ENCODE assay signal across 26 cellular contexts in the genomic region with DNA sequence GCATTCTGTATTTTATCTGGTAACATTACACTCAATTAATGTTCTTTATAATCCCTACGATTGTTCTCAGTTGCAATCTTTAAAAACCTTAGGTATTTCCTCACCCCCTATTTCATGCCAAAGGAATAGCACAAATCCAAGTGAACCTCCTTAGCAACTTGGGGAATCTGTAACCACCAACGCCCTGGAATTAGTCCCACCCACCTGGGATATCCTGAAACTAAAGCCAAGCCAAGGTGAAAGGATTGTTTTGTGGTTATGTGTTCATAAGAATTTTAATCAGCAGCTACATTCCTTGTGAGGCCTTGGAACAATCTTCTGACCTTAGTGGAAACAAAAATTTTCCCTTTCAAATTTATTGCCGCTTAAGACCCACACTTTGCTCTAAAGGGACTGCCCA.
"Had no signal": no experiment of that assay in that cellular context is flagged by ENCODE, and none has a peak within 500 bp of the region (broad histone marks: within the 10 kb centered on the region; RNA-seq: fewer than 3 reads in every experiment).

No MANE protein-coding gene starts in this region.

- DNase-seq: colonic mucosa; effector CD8-positive, alpha-beta T cell; foreskin keratinocyte; heart left ventricle; hippocampal formation; left ventricle myocardium superior; lower lobe of right lung; natural killer cell; pancreas; sigmoid colon; stimulated activated CD4-positive, alpha-beta T cell treated with anti-CD3 and anti-CD28 coated beads, Interleukin-2, amount 100 ng/mL, for 24 hours; stimulated activated CD4-positive, alpha-beta T cell treated with anti-CD3 and anti-CD28 coated beads, Interleukin-4, amount 100 ng/mL, for 24 hours; stimulated activated naive CD4-positive, alpha-beta T cell treated with Interleukin-2 at 50 U/mL for 16 hours; stomach; thyroid gland had no signal

- H3K36me3 Mint-ChIP-seq: memory B cell; natural killer cell; stimulated activated effector memory CD8-positive, alpha-beta T cell treated with anti-CD3 and anti-CD28 coated beads, Interleukin-12 subunit alpha, Interleukin-12 subunit beta, amount 100 ng/mL, for 72 hours had no signal

- H3K36me3 ChIP-seq: colonic mucosa, esophagus muscularis mucosa, gastroesophageal sphincter, heart left ventricle, lower lobe of right lung, neutrophil, pancreas, right atrium auricular region, sigmoid colon, stomach, thyroid gland, vagina had no signal

- H3K4me3 ChIP-seq: colonic mucosa, esophagus muscularis mucosa, gastroesophageal sphincter, heart left ventricle, lower lobe of right lung, pancreas, right atrium auricular region, sigmoid colon, stomach, thyroid gland, vagina had no signal

- ATAC-seq: foreskin keratinocyte; gastroesophageal sphincter; heart left ventricle; left ventricle myocardium superior; lower lobe of right lung; natural killer cell; pancreas; stimulated activated effector memory CD8-positive, alpha-beta T cell treated with anti-CD3 and anti-CD28 coated beads, Interleukin-12 subunit alpha, Interleukin-12 subunit beta, amount 100 ng/mL, for 72 hours had no signal

- H3K27ac ChIP-seq: colonic mucosa, esophagus muscularis mucosa, foreskin keratinocyte, gastroesophageal sphincter, heart left ventricle, lower lobe of right lung, neutrophil, pancreas, right atrium auricular region, sigmoid colon, stomach, thyroid gland, vagina had no signal

- H3K27me3 ChIP-seq: colonic mucosa, esophagus muscularis mucosa, foreskin keratinocyte, gastroesophageal sphincter, heart left ventricle, neutrophil, pancreas, right atrium auricular region, sigmoid colon, stomach, thyroid gland, vagina had no signal

- H3K27me3 Mint-ChIP-seq: dendritic cell treated with granulocyte-macrophage colony-stimulating factor and Interleukin-4, amounts not matched to agents 40 ng/mL and 50 ng/mL, for 4 days; memory B cell had no signal

- H3K9me3 Mint-ChIP-seq: dendritic cell treated with granulocyte-macrophage colony-stimulating factor and Interleukin-4, amounts not matched to agents 40 ng/mL and 50 ng/mL, for 4 days; memory B cell had no signal

- H3K4me1 ChIP-seq: colonic mucosa, esophagus muscularis mucosa, foreskin keratinocyte, gastroesophageal sphincter, heart left ventricle, lower lobe of right lung, pancreas, right atrium auricular region, sigmoid colon, stomach, thyroid gland, vagina had no signal

- H3K9me3 ChIP-seq: colonic mucosa, esophagus muscularis mucosa, gastroesophageal sphincter, heart left ventricle, lower lobe of right lung, neutrophil, pancreas, right atrium auricular region, sigmoid colon, thyroid gland, vagina had no signal

- H3K4me1 Mint-ChIP-seq: memory B cell; natural killer cell; stimulated activated effector memory CD8-positive, alpha-beta T cell treated with anti-CD3 and anti-CD28 coated beads, Interleukin-12 subunit alpha, Interleukin-12 subunit beta, amount 100 ng/mL, for 72 hours had no signal

- FAIRE-seq: keratinocyte, pancreas had no signal

- H3K4me3 Mint-ChIP-seq: dendritic cell treated with granulocyte-macrophage colony-stimulating factor and Interleukin-4, amounts not matched to agents 40 ng/mL and 50 ng/mL, for 4 days; endodermal cell; memory B cell; natural killer cell; neural crest cell; stimulated activated effector memory CD8-positive, alpha-beta T cell treated with anti-CD3 and anti-CD28 coated beads, Interleukin-12 subunit alpha, Interleukin-12 subunit beta, amount 100 ng/mL, for 72 hours had no signal

- H3K27ac Mint-ChIP-seq: dendritic cell treated with granulocyte-macrophage colony-stimulating factor and Interleukin-4, amounts not matched to agents 40 ng/mL and 50 ng/mL, for 4 days; endodermal cell; memory B cell; natural killer cell; stimulated activated effector memory CD8-positive, alpha-beta T cell treated with anti-CD3 and anti-CD28 coated beads, Interleukin-12 subunit alpha, Interleukin-12 subunit beta, amount 100 ng/mL, for 72 hours had no signal
